Comparison of ENCODE assay signal across 8 cellular contexts in the genomic region with DNA sequence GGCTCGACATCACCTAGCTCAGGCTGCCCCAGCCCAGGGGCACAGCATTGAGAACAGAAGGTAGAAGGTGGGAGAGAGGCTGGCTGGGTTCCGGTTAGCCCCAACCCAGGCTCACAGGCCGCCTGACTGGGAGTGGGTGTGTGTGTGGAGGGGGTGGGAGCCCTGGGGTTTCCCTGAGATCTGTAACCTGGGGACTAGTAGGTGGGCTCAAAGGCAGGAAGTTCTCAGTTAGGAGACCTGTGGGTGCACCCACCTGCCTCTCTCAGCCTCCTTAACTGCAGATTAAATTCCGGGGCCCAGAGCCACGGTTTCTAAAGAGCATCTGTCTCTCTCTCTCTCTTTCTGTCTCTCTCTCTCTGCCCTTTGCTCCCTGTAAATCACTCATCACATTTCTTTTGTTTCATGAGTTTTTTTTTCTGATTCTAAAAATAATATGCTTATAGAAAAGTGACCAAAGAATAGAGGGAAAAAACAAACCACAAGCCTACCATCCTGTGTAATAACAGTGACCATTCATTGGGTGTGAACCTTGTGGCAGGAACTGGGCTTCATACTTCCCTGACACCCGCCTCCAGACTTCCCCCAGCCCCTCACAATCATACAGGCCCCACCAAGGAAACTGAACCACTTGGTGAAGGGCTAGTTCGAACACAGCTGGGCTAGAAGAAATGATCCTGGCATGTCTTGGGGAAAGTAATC.
DNase-seq lines count a peak whose midpoint lies in the region; ATAC-seq and TF ChIP-seq lines count a peak whose summit lies in the region.

No MANE protein-coding gene starts in this region.

- no peak for TF ChIP-seq POLR2A in transverse colon (IDR thresholded peaks at IDR 0.05)

- peaks cover 39% of the 10 kb centered on the region for H3K4me1 Mint-ChIP-seq in stimulated activated naive CD8-positive, alpha-beta T cell treated with anti-CD3 and anti-CD28 coated beads, Interleukin-15, Interleukin-2, amounts not matched to agents 100 ng/mL and 50 ng/mL, for 24 hours (ENCODE audit: low read depth)

- TF ChIP-seq EP300 in transverse colon (IDR thresholded peaks at IDR 0.05; ENCODE audit: low read depth), result no peak

- DNase-seq in CD1c-positive myeloid dendritic cell (ENCODE audit: extremely low spot score), result peak; percentile 17
- DNase-seq in activated naive CD4-positive, alpha-beta T cell treated with anti-CD3 and anti-CD28 coated beads, Interleukin-2, amount 50 U/mL, for 16 hours, result peak; percentile 46
- no peak for DNase-seq in D341Med (ENCODE audit: low spot score)
- no peak for DNase-seq in transverse colon
- DNase-seq in coronary artery (ENCODE audit: low spot score), result no peak

- TF ChIP-seq CTCF in transverse colon (IDR thresholded peaks at IDR 0.05), result no peak
- no peak for TF ChIP-seq CTCF in coronary artery (IDR thresholded peaks at IDR 0.05)

- H3K9me3 Mint-ChIP-seq in stimulated activated naive CD8-positive, alpha-beta T cell treated with anti-CD3 and anti-CD28 coated beads, Interleukin-15, Interleukin-2, amounts not matched to agents 100 ng/mL and 50 ng/mL, for 24 hours, result no peaks in the 10 kb centered on the region

- no peaks in the 10 kb centered on the region for H3K9me3 ChIP-seq in transverse colon

- H3K4me3 ChIP-seq in transverse colon (no peak overlapping the region), coronary artery (no peak overlapping the region)

- peaks cover 11 to 14% (median 13%) of the 10 kb centered on the region in 4 donors for H3K4me1 ChIP-seq in transverse colon

- H3K27me3 ChIP-seq in transverse colon, result no peaks in the 10 kb centered on the region

- intact Hi-C loops in transverse colon (cut with DNase I; ENCODE audit: low total_unique reads), result no loop called here

- no peaks in the 10 kb centered on the region for H3K27me3 Mint-ChIP-seq in stimulated activated naive CD8-positive, alpha-beta T cell treated with anti-CD3 and anti-CD28 coated beads, Interleukin-15, Interleukin-2, amounts not matched to agents 100 ng/mL and 50 ng/mL, for 24 hours

- 53 to 56% methylated on average over 2 to 7 of the region's 7 CpGs for WGBS in transverse colon (ENCODE audit: low coverage in 1 of 2), 2 donors

- H3K27ac ChIP-seq in transverse colon, result peak overlapping the region in 1 of 4 donors; percentile 34
- no peak overlapping the region for H3K27ac ChIP-seq in coronary artery

- in situ Hi-C loops in transverse colon (cut with MboI; ENCODE audit: low pct_ligation_motif_present in 1 of 4, low pct_unique_long_range_greater_than_20kb in 1 of 4, low sequenced_read_pairs in 3 of 4), result no loop called here

- peak; percentile 80 for ATAC-seq in GM19438 (IDR thresholded peaks at IDR 0.05; ENCODE audit: low read depth, unreplicated experiment)
- ATAC-seq in HG03378 (IDR thresholded peaks at IDR 0.05; ENCODE audit: unreplicated experiment), result peak; percentile 79

- H3K4me3 Mint-ChIP-seq in stimulated activated naive CD8-positive, alpha-beta T cell treated with anti-CD3 and anti-CD28 coated beads, Interleukin-15, Interleukin-2, amounts not matched to agents 100 ng/mL and 50 ng/mL, for 24 hours, result peak overlapping the region; percentile 53

- no peaks in the 10 kb centered on the region for H3K36me3 Mint-ChIP-seq in stimulated activated naive CD8-positive, alpha-beta T cell treated with anti-CD3 and anti-CD28 coated beads, Interleukin-15, Interleukin-2, amounts not matched to agents 100 ng/mL and 50 ng/mL, for 24 hours (ENCODE audit: low read depth)

- no peaks in the 10 kb centered on the region for H3K36me3 ChIP-seq in transverse colon

- H3K27ac Mint-ChIP-seq in stimulated activated naive CD8-positive, alpha-beta T cell treated with anti-CD3 and anti-CD28 coated beads, Interleukin-15, Interleukin-2, amounts not matched to agents 100 ng/mL and 50 ng/mL, for 24 hours, result peak overlapping the region; percentile 89

Comparison
In these comparisons a context has a peak if more than half of its experiments do, and no peak if none do; other contexts are left out.
1. DNase-seq: peak in CD1c-positive myeloid dendritic cell (single experiment) and activated naive CD4-positive, alpha-beta T cell treated with anti-CD3 and anti-CD28 coated beads, Interleukin-2, amount 50 U/mL, for 16 hours (single experiment); none in D341Med (single experiment), transverse colon (single experiment) and coronary artery (single experiment).